12 cellular contexts compared by ENCODE assay signal in genomic region chr2:172226244-172227061, GRCh38.
DNase-seq lines count a peak whose midpoint lies in the region; ATAC-seq and TF ChIP-seq lines count a peak whose summit lies in the region.
"Had no signal": no experiment of that assay in that cellular context is flagged by ENCODE, and none has a peak within 500 bp of the region (broad histone marks: within the 10 kb centered on the region; RNA-seq: fewer than 3 reads in every experiment).

No MANE protein-coding gene starts in this region.

- peaks cover 55% of the 10 kb centered on the region for H3K4me1 Mint-ChIP-seq in T-helper 17 cell

- no peak overlapping the region for H3K4me3 ChIP-seq in HL-60 (replicated peaks; ENCODE audit: insufficient read depth, low read length)
- no peak overlapping the region for H3K4me3 ChIP-seq in psoas muscle
- H3K4me3 ChIP-seq: tibial nerve had no signal

- no peak overlapping the region for H3K4me3 Mint-ChIP-seq in T-helper 17 cell

- H3K27me3 Mint-ChIP-seq in T-helper 17 cell, result no peaks in the 10 kb centered on the region

- ATAC-seq in T-helper 17 cell, result peak; percentile 86
- ATAC-seq in psoas muscle, result no peak

- DNase-seq in HL-60 (ENCODE audit: low read depth in 1 of 2, low spot score in 1 of 2) (peak in 1 of 2 experiments; percentile 77), T-helper 17 cell (peak in 1 of 3 donors; percentile 31), epithelial cell of prostate (ENCODE audit: low read depth, low spot score) (no peak), NCI-H446 treated with DMSO at 0.1 percent for 48 hours (lab: John Stamatoyannopoulos, UW) (no peak), psoas muscle (no peak), COLO668 (lab: John Stamatoyannopoulos, UW; ENCODE audit: unreplicated experiment) (no peak), hypothalamus (lab: John Stamatoyannopoulos, UW) (no peak)
- DNase-seq: GOT3, NCI-H524, WERI-Rb-1 had no signal

- WGBS in psoas muscle, 3 donors, result 86 to 87% (median 86%) methylated on average over 9 of the region's 9 CpGs

- no peak overlapping the region for H3K27ac Mint-ChIP-seq in T-helper 17 cell

- H3K27me3 ChIP-seq in HL-60 (ENCODE audit: insufficient read depth, poor library complexity, severe bottlenecking) (no peaks in the 10 kb centered on the region), psoas muscle (ENCODE audit: insufficient read depth in 3 of 3, low read length in 2 of 3) (no peaks in the 10 kb centered on the region)
- H3K27me3 ChIP-seq: tibial nerve had no signal

- no peaks in the 10 kb centered on the region for H3K36me3 ChIP-seq in psoas muscle (ENCODE audit: insufficient read depth in 1 of 2, low read depth in 1 of 2)
- H3K36me3 ChIP-seq: tibial nerve, WERI-Rb-1 had no signal

- intact Hi-C loops in psoas muscle (cut with DNase I), result no loop called here

- H3K36me3 Mint-ChIP-seq in T-helper 17 cell (ENCODE audit: low read depth), result no peaks in the 10 kb centered on the region

- H3K4me1 ChIP-seq in psoas muscle, result no peaks in the 10 kb centered on the region

- H3K9me3 ChIP-seq in T-helper 17 cell (ENCODE audit: control insufficient read depth, low read length, poor library complexity, severe bottlenecking) (no peaks in the 10 kb centered on the region), psoas muscle (no peaks in the 10 kb centered on the region)
- H3K9me3 ChIP-seq: tibial nerve had no signal

- H3K27ac ChIP-seq in C4-2B, result peak overlapping the region; percentile 23; the same call in 1 of the 2 replicates
- H3K27ac ChIP-seq in HL-60 (replicated peaks), result no peak overlapping the region
- peak overlapping the region; percentile 86 for H3K27ac ChIP-seq in epithelial cell of prostate
- H3K27ac ChIP-seq in psoas muscle, result no peak overlapping the region
- H3K27ac ChIP-seq: tibial nerve, WERI-Rb-1 had no signal

- TF ChIP-seq CTCF in C4-2B (conservative IDR thresholded peaks at IDR 0.05), result peak; percentile 75
- TF ChIP-seq CTCF in HL-60 (IDR thresholded peaks at IDR 0.05; ENCODE audit: insufficient read depth, low read length), result peak; percentile 54
- no peak for TF ChIP-seq CTCF in psoas muscle (IDR thresholded peaks at IDR 0.05)

Comparison
In these comparisons a context has a peak if more than half of its experiments do, and no peak if none do; other contexts are left out.
1. H3K27ac ChIP-seq: peak in C4-2B (single experiment) and epithelial cell of prostate (single experiment); none in HL-60 (single experiment) and psoas muscle (single experiment).